Comparison of ENCODE assay signal across 3 cellular contexts in genomic region chr10:8058274-8059111, GRCh38.
TF ChIP-seq lines count a peak whose summit lies in the region.

No MANE protein-coding gene starts in this region.

TF ChIP-seq in SK-N-SH, 30 proteins besides CTCF, POLR2A, EP300 and RAD21 (continued from another document):
- TF ChIP-seq USF1 (IDR thresholded peaks at IDR 0.05; ENCODE audit: borderline replicate concordance, low read depth) (no peak), TAF1 (IDR thresholded peaks at IDR 0.05; ENCODE audit: borderline replicate concordance, low read depth, low read length) (no peak), FOXM1 (IDR thresholded peaks at IDR 0.05; ENCODE audit: low read depth) (no peak), YY1 (IDR thresholded peaks at IDR 0.05; ENCODE audit: low read depth) (no peak), MAX (IDR thresholded peaks at IDR 0.05; ENCODE audit: low read depth) (no peak), TEAD4 (IDR thresholded peaks at IDR 0.05; ENCODE audit: borderline replicate concordance, insufficient read depth) (no peak)

TF ChIP-seq in SK-N-SH treated with all-trans-retinoic acid at 6 μM for 48 hours, 23 proteins besides CTCF, POLR2A, EP300 and RAD21 (continued from another document):
- TF ChIP-seq ARNTL (CRISPR knock-in tag; IDR thresholded peaks at IDR 0.05; ENCODE audit: borderline replicate concordance, low read depth) = no peak
- TF ChIP-seq PPARA (CRISPR knock-in tag; IDR thresholded peaks at IDR 0.05; ENCODE audit: borderline replicate concordance) = no peak
- TF ChIP-seq CREB5 (CRISPR knock-in tag; IDR thresholded peaks at IDR 0.05; ENCODE audit: low read depth) = no peak
- no peak for TF ChIP-seq PATZ1 (CRISPR knock-in tag; IDR thresholded peaks at IDR 0.05; ENCODE audit: borderline replicate concordance)
- TF ChIP-seq GLIS3 (CRISPR knock-in tag; IDR thresholded peaks at IDR 0.05) = no peak
- no peak for TF ChIP-seq ZNF70 (CRISPR knock-in tag; IDR thresholded peaks at IDR 0.05)
- no peak for TF ChIP-seq ZFP3 (CRISPR knock-in tag; IDR thresholded peaks at IDR 0.05)
- TF ChIP-seq RARB (CRISPR knock-in tag; IDR thresholded peaks at IDR 0.05) = no peak
- no peak for TF ChIP-seq TCF4 (CRISPR knock-in tag; IDR thresholded peaks at IDR 0.05; ENCODE audit: borderline replicate concordance)
- TF ChIP-seq ZC3H10 (CRISPR knock-in tag; IDR thresholded peaks at IDR 0.05) = no peak
- no peak for TF ChIP-seq ISL1 (CRISPR knock-in tag; IDR thresholded peaks at IDR 0.05)
- no peak for TF ChIP-seq ZNF565 (CRISPR knock-in tag; conservative IDR thresholded peaks at IDR 0.05; ENCODE audit: low read depth)
- no peak for TF ChIP-seq CSDC2 (CRISPR knock-in tag; IDR thresholded peaks at IDR 0.05)
- no peak for TF ChIP-seq ESRRG (CRISPR knock-in tag; IDR thresholded peaks at IDR 0.05)
TF ChIP-seq in SK-N-SH treated with all-trans-retinoic acid at 6 μM for 48 hours: peak in this region for 0.

TF ChIP-seq in WTC11, 78 proteins besides CTCF, POLR2A, EP300 and RAD21 (continued from another document):
- TF ChIP-seq ARID4B (CRISPR knock-in tag; IDR thresholded peaks at IDR 0.05; ENCODE audit: borderline replicate concordance) (no peak), ZNF138 (CRISPR knock-in tag; conservative IDR thresholded peaks at IDR 0.05) (no peak), ZNF232 (CRISPR knock-in tag; IDR thresholded peaks at IDR 0.05) (no peak), PRDM15 (CRISPR knock-in tag; IDR thresholded peaks at IDR 0.05) (peak; percentile 53), CREB1 (CRISPR knock-in tag; IDR thresholded peaks at IDR 0.05) (no peak), EMX1 (CRISPR knock-in tag; IDR thresholded peaks at IDR 0.05) (no peak), ZNF263 (CRISPR knock-in tag; IDR thresholded peaks at IDR 0.05; ENCODE audit: low read depth) (no peak)
